Comparison of ENCODE assay signal across 10 cellular contexts in genomic region chr6:32244270-32244669, GRCh38. TPM values are rescaled to one million over a fixed set of nuclear protein-coding genes. Genes with fewer than 3 reads are reported as not detected.
DNase-seq lines count a peak whose midpoint lies in the region; ATAC-seq and TF ChIP-seq lines count a peak whose summit lies in the region.
"Had no signal": no experiment of that assay in that cellular context is flagged by ENCODE, and none has a peak within 500 bp of the region (broad histone marks: within the 10 kb centered on the region; RNA-seq: fewer than 3 reads in every experiment).

No MANE protein-coding gene starts in this region.

- no peaks in the 10 kb centered on the region for H3K4me1 ChIP-seq in mammary epithelial cell (ENCODE audit: insufficient read depth, low read length)
- H3K4me1 ChIP-seq in parathyroid adenoma: peaks cover 2% of the 10 kb centered on the region
- H3K4me1 ChIP-seq in neural progenitor cell: no peaks in the 10 kb centered on the region

- H3K9ac ChIP-seq in mammary epithelial cell (ENCODE audit: insufficient read depth, low read length): no peak overlapping the region
- no peak overlapping the region for H3K9ac ChIP-seq in parathyroid adenoma
- no peak overlapping the region for H3K9ac ChIP-seq in neural progenitor cell

- H3K27me3 Mint-ChIP-seq in MCF 10A (ENCODE audit: insufficient read depth, unreplicated experiment): peaks cover 14% of the 10 kb centered on the region
- no peaks in the 10 kb centered on the region for H3K27me3 Mint-ChIP-seq in neural progenitor cell (ENCODE audit: insufficient read depth, low read depth)
- peaks cover 2% of the 10 kb centered on the region for H3K27me3 Mint-ChIP-seq in activated T-cell treated with anti-CD3 and anti-CD28 coated beads, Interleukin-2, amount 50 U/mL, for 4 hours (ENCODE audit: low read depth)

- H3K27ac ChIP-seq in mammary epithelial cell (ENCODE audit: insufficient read depth, low read depth, low read length): no peak overlapping the region
- H3K27ac ChIP-seq in parathyroid adenoma: peak overlapping the region; percentile 37
- H3K27ac ChIP-seq in neural progenitor cell: no peak overlapping the region

- 80% methylated on average over 4 of the region's 4 CpGs for WGBS in mammary epithelial cell (ENCODE audit: low coverage, missing lambda C conversion rate)

- H3K27ac Mint-ChIP-seq in MCF 10A (ENCODE audit: low read depth, unreplicated experiment) (no peak overlapping the region), neural progenitor cell (no peak overlapping the region)

- H2AFZ ChIP-seq in mammary epithelial cell (ENCODE audit: low read depth, low read length): peak overlapping the region; percentile 21
- no peak overlapping the region for H2AFZ ChIP-seq in parathyroid adenoma
- no peak overlapping the region for H2AFZ ChIP-seq in neural progenitor cell (replicated peaks)

- H3K79me2 ChIP-seq in mammary epithelial cell (ENCODE audit: insufficient read depth, low read length) (no peaks in the 10 kb centered on the region), parathyroid adenoma (no peaks in the 10 kb centered on the region), neural progenitor cell (ENCODE audit: low read depth) (no peaks in the 10 kb centered on the region)

- no peak overlapping the region for H3K4me2 ChIP-seq in mammary epithelial cell (ENCODE audit: insufficient read depth, low read depth, low read length)
- no peak overlapping the region for H3K4me2 ChIP-seq in parathyroid adenoma (ENCODE audit: low read length)
- no peak overlapping the region for H3K4me2 ChIP-seq in neural progenitor cell

- no peaks in the 10 kb centered on the region for H3K9me3 Mint-ChIP-seq in MCF 10A (ENCODE audit: unreplicated experiment)
- peaks cover 4% of the 10 kb centered on the region for H3K9me3 Mint-ChIP-seq in neural progenitor cell
- H3K9me3 Mint-ChIP-seq in activated T-cell treated with anti-CD3 and anti-CD28 coated beads, Interleukin-2, amount 50 U/mL, for 4 hours: no peaks in the 10 kb centered on the region
- H3K9me3 Mint-ChIP-seq: T-cell had no signal

- dilution Hi-C loops in mammary epithelial cell (cut with HindIII; ENCODE audit: low sequenced_read_pairs): no loop called here

- intact Hi-C loops in mammary epithelial cell (cut with micrococcal nuclease): loop anchor here (2.0 kb wide), 1 partner anchor 125 kb away; no protein-coding TSS in a partner anchor
- intact Hi-C loops in MCF 10A (cut with micrococcal nuclease): loop anchor here (10.0 kb wide), 1 partner anchor 541 kb away; no protein-coding TSS in a partner anchor

- peaks cover 9% of the 10 kb centered on the region for H3K4me1 Mint-ChIP-seq in MCF 10A (ENCODE audit: insufficient read depth, unreplicated experiment)
- peaks cover 8% of the 10 kb centered on the region for H3K4me1 Mint-ChIP-seq in neural progenitor cell
- H3K4me1 Mint-ChIP-seq in activated T-cell treated with anti-CD3 and anti-CD28 coated beads, Interleukin-2, amount 50 U/mL, for 4 hours (ENCODE audit: low read depth): peaks cover 17% of the 10 kb centered on the region

- H3K36me3 Mint-ChIP-seq in MCF 10A (ENCODE audit: insufficient read depth, unreplicated experiment) (peaks cover 6% of the 10 kb centered on the region), neural progenitor cell (no peaks in the 10 kb centered on the region)
- H3K36me3 Mint-ChIP-seq in activated T-cell treated with anti-CD3 and anti-CD28 coated beads, Interleukin-2, amount 50 U/mL, for 4 hours (ENCODE audit: insufficient read depth): no peaks in the 10 kb centered on the region
- H3K36me3 Mint-ChIP-seq: T-cell had no signal

- H3F3A ChIP-seq in neural progenitor cell (ENCODE audit: low read depth): no peaks in the 10 kb centered on the region

- H3K27me3 ChIP-seq in mammary epithelial cell (ENCODE audit: insufficient read depth, low read length): no peaks in the 10 kb centered on the region
- no peaks in the 10 kb centered on the region for H3K27me3 ChIP-seq in parathyroid adenoma (ENCODE audit: control insufficient read depth, insufficient read depth, low read length)
- H3K27me3 ChIP-seq in neural progenitor cell: no peaks in the 10 kb centered on the region

- no peak overlapping the region for H3K4me3 Mint-ChIP-seq in MCF 10A (ENCODE audit: unreplicated experiment)
- no peak overlapping the region for H3K4me3 Mint-ChIP-seq in neural progenitor cell
- no peak overlapping the region for H3K4me3 Mint-ChIP-seq in activated T-cell treated with anti-CD3 and anti-CD28 coated beads, Interleukin-2, amount 50 U/mL, for 4 hours

- POLR2A ChIA-PET in MCF 10A (lab: Yijun Ruan, JAX): no interaction called here

- no peaks in the 10 kb centered on the region for H3K36me3 ChIP-seq in mammary epithelial cell (ENCODE audit: insufficient read depth, low read length)
- no peaks in the 10 kb centered on the region for H3K36me3 ChIP-seq in parathyroid adenoma (ENCODE audit: control insufficient read depth, insufficient read depth, low read length)
- H3K36me3 ChIP-seq in neural progenitor cell: no peaks in the 10 kb centered on the region

- DNase-seq in mammary epithelial cell (no peak), MCF 10A (ENCODE audit: unreplicated experiment) (no peak), fibroblast of pulmonary artery (ENCODE audit: low read depth) (peak; percentile 30), neural progenitor cell (ENCODE audit: low spot score) (no peak), NCI-H2227 treated with DMSO at 0.1 percent for 48 hours (lab: John Stamatoyannopoulos, UW) (no peak)
- DNase-seq in activated T-cell treated with anti-CD3 and anti-CD28 coated beads, Interleukin-2, amount 50 U/mL, for 4 hours: no peak
- DNase-seq: activated gamma-delta T cell had no signal

- no peak for TF ChIP-seq CTCF in mammary epithelial cell (conservative IDR thresholded peaks at IDR 0.05 in 1 of 2, IDR thresholded peaks at IDR 0.05 in 1 of 2; ENCODE audit: extremely low read depth in 1 of 2, insufficient read depth in 1 of 2, low read depth in 1 of 2, low read length in 2 of 2)
- no peak for TF ChIP-seq CTCF in MCF 10A (IDR thresholded peaks at IDR 0.05; ENCODE audit: unreplicated experiment)
- TF ChIP-seq CTCF in fibroblast of pulmonary artery (IDR thresholded peaks at IDR 0.05; ENCODE audit: low read length, missing control alignments): no peak
- TF ChIP-seq CTCF in parathyroid adenoma (IDR thresholded peaks at IDR 0.05): no peak
- no peak for TF ChIP-seq CTCF in neural progenitor cell (IDR thresholded peaks at IDR 0.05)

- H3K9me3 ChIP-seq in mammary epithelial cell (replicated peaks; ENCODE audit: insufficient read depth, low read length) (no peaks in the 10 kb centered on the region), parathyroid adenoma (ENCODE audit: control insufficient read depth, low read length) (no peaks in the 10 kb centered on the region), neural progenitor cell (ENCODE audit: low read depth) (no peaks in the 10 kb centered on the region)

- H4K20me1 ChIP-seq in mammary epithelial cell (ENCODE audit: insufficient read depth, low read length) (no peaks in the 10 kb centered on the region), neural progenitor cell (ENCODE audit: low read depth) (no peaks in the 10 kb centered on the region)

- H3K4me3 ChIP-seq in mammary epithelial cell (replicated peaks in 1 of 3; ENCODE audit: insufficient read depth in 1 of 3, low read depth in 2 of 3, low read length in 3 of 3): no peak overlapping the region
- no peak overlapping the region for H3K4me3 ChIP-seq in fibroblast of pulmonary artery (replicated peaks; ENCODE audit: low read depth, low read length)
- H3K4me3 ChIP-seq in parathyroid adenoma (ENCODE audit: low read depth, low read length): no peak overlapping the region
- H3K4me3 ChIP-seq in neural progenitor cell: no peak overlapping the region

- in situ Hi-C loops in mammary epithelial cell (cut with MboI; ENCODE audit: low sequenced_read_pairs in 2 of 2): loop anchor here in 1 of 2 donors (25.0 kb wide), 1 partner anchor 543 kb away; no protein-coding TSS in a partner anchor

- no peak for ATAC-seq in GM21423 (IDR thresholded peaks at IDR 0.05; ENCODE audit: unreplicated experiment)
- no peak for ATAC-seq in activated T-cell treated with anti-CD3 and anti-CD28 coated beads, Interleukin-2, amount 50 U/mL, for 4 hours

- BruUV-seq in mammary epithelial cell (replicated peaks; lab: Mats Ljungman, UMichigan): no TSS peak
- no TSS peak for BruUV-seq in MCF 10A (replicated peaks; lab: Mats Ljungman, UMichigan)

- CTCF ChIA-PET in mammary epithelial cell (lab: Charles Lee; ENCODE audit: low non-redundant PET): no interaction called here
- CTCF ChIA-PET in MCF 10A (lab: Yijun Ruan, JAX): interaction anchor here (1.0 to 2.9 kb wide), 5 partner anchors 11 to 24 kb away, joined by 4 to 34 read pairs (median 7); partner anchors contain the start of gene NOTCH4

RNA-seq across cellular contexts. Expression of gene NOTCH4, which starts 20.4 kb away (rescaled TPM):
- 1 to 10 TPM in 1 of 2 donors, under 1 TPM in 1; 0.66 to 3.0 TPM for total RNA-seq in mammary epithelial cell
- polyA plus RNA-seq in mammary epithelial cell: 0.42 TPM
- polyA minus RNA-seq in mammary epithelial cell: not detected
- total RNA-seq in MCF 10A (2022): not detected in 2 replicates
- total RNA-seq in neural progenitor cell (ENCODE audit: low replicate concordance): 3.2 and 4.5 TPM in 2 replicates
- under 1 TPM; 0.40 to 0.58 (median 0.43) TPM for total RNA-seq in activated T-cell treated with anti-CD3 and anti-CD28 coated beads, Interleukin-2, amount 50 U/mL, for 4 hours

RNA-seq across cellular contexts. Expression of gene GPSM3, which starts 51.8 kb away (rescaled TPM):
- 1 to 10 TPM; 1.7 to 3.1 TPM for total RNA-seq in mammary epithelial cell
- 3.9 TPM for polyA plus RNA-seq in mammary epithelial cell
- 1.3 TPM for polyA minus RNA-seq in mammary epithelial cell
- total RNA-seq in MCF 10A (2022): 0.71 and 0.84 TPM in 2 replicates
- 3.4 and 4.5 TPM in 2 replicates for total RNA-seq in neural progenitor cell (ENCODE audit: low replicate concordance)
- total RNA-seq in activated T-cell treated with anti-CD3 and anti-CD28 coated beads, Interleukin-2, amount 50 U/mL, for 4 hours: 10 to 100 TPM; 37.1 to 47.6 (median 43.4) TPM

RNA-seq across cellular contexts. Expression of gene PBX2, which starts 54.3 kb away (rescaled TPM):
- total RNA-seq in mammary epithelial cell (10 to 100 TPM; 28.5 to 59.1 TPM), MCF 10A (2022) (48.1 and 49.2 TPM in 2 replicates), neural progenitor cell (ENCODE audit: low replicate concordance) (53.3 and 114 TPM in 2 replicates)
- 39.1 TPM for polyA plus RNA-seq in mammary epithelial cell
- polyA minus RNA-seq in mammary epithelial cell: 30.7 TPM
- 10 to 100 TPM; 62.2 to 68.2 (median 64.0) TPM for total RNA-seq in activated T-cell treated with anti-CD3 and anti-CD28 coated beads, Interleukin-2, amount 50 U/mL, for 4 hours
